In genomic region chr12:30640392-30640791, GRCh38 we compare ENCODE assay signal across 18 cellular contexts. TPM values are rescaled to one million over a fixed set of nuclear protein-coding genes. Genes with fewer than 3 reads are reported as not detected.
A peak's percentile ranks its signal among the peaks of the same experiment; 100 is the strongest.
DNase-seq lines count a peak whose midpoint lies in the region; ATAC-seq, FAIRE-seq and TF ChIP-seq lines count a peak whose summit lies in the region.
"Had no signal": no experiment of that assay in that cellular context is flagged by ENCODE, and none has a peak within 500 bp of the region (broad histone marks: within the 10 kb centered on the region; RNA-seq: fewer than 3 reads in every experiment).

No MANE protein-coding gene starts in this region.

- no peak overlapping the region for H3K27ac ChIP-seq in pancreas
- H3K27ac ChIP-seq: BLaER1, C4-2B, GM23248 had no signal

- DNase-seq in D721Med (ENCODE audit: insufficient read length, low spot score) (no peak), pancreas (no peak), D341Med (ENCODE audit: low spot score) (no peak), COLO668 (lab: John Stamatoyannopoulos, UW; ENCODE audit: unreplicated experiment) (no peak)
- DNase-seq: 8988T; CD4-positive, CD25-positive, alpha-beta regulatory T cell; CD8-positive, alpha-beta T cell; DMS153; DND-41; GM23248; H7; HCEC 1CT had no signal

- ATAC-seq in pancreas (no peak), HG03354 (IDR thresholded peaks at IDR 0.05; ENCODE audit: poor library complexity, severe bottlenecking, unreplicated experiment) (no peak)
- ATAC-seq: CD8-positive, alpha-beta T cell had no signal

- peaks cover 0 to 10% (median 5%) of the 10 kb centered on the region in 3 donors for H3K4me1 ChIP-seq in pancreas
- H3K4me1 ChIP-seq: BLaER1 had no signal

- no peaks in the 10 kb centered on the region for H3K9me3 ChIP-seq in pancreas
- H3K9me3 ChIP-seq: BLaER1 had no signal

- no peaks in the 10 kb centered on the region for H3K36me3 ChIP-seq in pancreas

- intact Hi-C loops in pancreas (cut with DNase I) = no loop called here

- peak; percentile 27 for FAIRE-seq in A204.1 (lab: Jason Lieb, UNC)
- peak; percentile 21 for FAIRE-seq in D721Med (lab: Jason Lieb, UNC)
- FAIRE-seq in colon (lab: Jason Lieb, UNC) = peak; percentile 5
- peak; percentile 17 for FAIRE-seq in pancreas (lab: Jason Lieb, UNC)
- FAIRE-seq: H1 had no signal

- 89 to 90% methylated on average over 2 of the region's 2 CpGs for WGBS in pancreas, 2 donors

- no peak for TF ChIP-seq CTCF in D721Med (IDR thresholded peaks at IDR 0.05; ENCODE audit: insufficient read depth, missing control alignments)
- TF ChIP-seq CTCF in pancreas (IDR thresholded peaks at IDR 0.05) = no peak

- no peaks in the 10 kb centered on the region for H3K27me3 ChIP-seq in pancreas
- H3K27me3 ChIP-seq: BLaER1 had no signal

- H3K4me3 ChIP-seq in pancreas = no peak overlapping the region
- H3K4me3 ChIP-seq: BLaER1, GM23248 had no signal

RNA-seq across cellular contexts. Expression of gene IPO8, which starts 55.3 kb away (rescaled TPM):
- 10 to 100 TPM; 20.8 to 41.4 (median 27.3) TPM for total RNA-seq in pancreas
- 10 to 100 TPM in 1 of 2 donors, 1 to 10 TPM in 1; 6.1 to 11.0 TPM for polyA plus RNA-seq in pancreas
